8 cellular contexts compared by ENCODE assay signal in the genomic region with DNA sequence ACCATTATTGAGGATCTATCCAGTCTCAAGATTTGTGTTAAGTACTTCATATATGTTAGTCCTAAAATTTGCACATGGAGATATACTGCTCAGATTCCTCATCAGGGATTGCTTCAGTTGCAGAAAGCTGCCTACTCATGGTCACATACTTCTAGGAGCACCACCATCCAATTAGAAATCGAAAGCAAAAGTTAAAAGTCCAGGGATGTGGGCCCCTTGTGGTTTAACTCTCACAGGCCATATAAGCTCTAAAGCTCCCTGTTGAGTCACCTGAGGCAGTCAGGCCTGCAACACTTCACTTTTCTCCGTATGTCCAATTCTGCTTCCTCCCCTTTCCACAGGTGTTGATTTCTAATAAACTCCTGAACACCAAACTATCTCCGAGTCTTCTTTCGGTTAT.
A peak's percentile ranks its signal among the peaks of the same experiment; 100 is the strongest.
DNase-seq lines count a peak whose midpoint lies in the region; ATAC-seq and TF ChIP-seq lines count a peak whose summit lies in the region.

No MANE protein-coding gene starts in this region.

- H3K4me3 ChIP-seq in BJ (ENCODE audit: low read depth, low read length), result no peak overlapping the region
- peak overlapping the region; percentile 3 to 23; a peak in 3 of 4 replicates for H3K4me3 ChIP-seq in Panc1 (ENCODE audit: low read depth in 2 of 2, low read length in 2 of 2)
- no peak overlapping the region for H3K4me3 ChIP-seq in lower leg skin (ENCODE audit: low read depth, poor library complexity, severe bottlenecking)

- H3K36me3 ChIP-seq in BJ (ENCODE audit: control insufficient read depth, insufficient read depth, low read length) (no peaks in the 10 kb centered on the region), Panc1 (ENCODE audit: control insufficient read depth, insufficient read depth, low read length) (no peaks in the 10 kb centered on the region)

- H3K27ac ChIP-seq in Panc1 (ENCODE audit: low read length), result no peak overlapping the region

- no peak for TF ChIP-seq POLR2A in lower leg skin (IDR thresholded peaks at IDR 0.05)

- TF ChIP-seq CTCF in BJ (IDR thresholded peaks at IDR 0.05; ENCODE audit: insufficient read depth, low read depth, low read length) (0 out of 2 replicates have a peak, but pooled peaks have one; percentile 6), Panc1 (IDR thresholded peaks at IDR 0.05) (no peak), lower leg skin (IDR thresholded peaks at IDR 0.05) (no peak)

- no peaks in the 10 kb centered on the region for H3K27me3 ChIP-seq in BJ (ENCODE audit: control insufficient read depth, insufficient read depth, low read length)
- no peaks in the 10 kb centered on the region for H3K27me3 ChIP-seq in Panc1 (ENCODE audit: control insufficient read depth, insufficient read depth, low read length)

- H3K4me1 ChIP-seq in Panc1 (ENCODE audit: control insufficient read depth, insufficient read depth, low read length), result no peaks in the 10 kb centered on the region; the same call in 1 of the 2 replicates

- DNase-seq in BJ (ENCODE audit: low read depth) (peak; percentile 10), Panc1 (ENCODE audit: low read depth, low spot score) (peak; percentile 4), dedifferentiated amniotic fluid mesenchymal stem cell (ENCODE audit: extremely low spot score) (peak; percentile 61), lower leg skin (ENCODE audit: low spot score in 2 of 2) (no peak), NCI-H510A treated with DMSO at 0.1 percent for 48 hours (lab: John Stamatoyannopoulos, UW) (no peak)
- DNase-seq in stimulated activated CD4-positive, alpha-beta T cell treated with anti-CD3 and anti-CD28 coated beads, Interleukin-2, amount 100 ng/mL, for 48 hours, result peak; percentile 7

- in situ Hi-C loops in Panc1 (cut with HindIII; ENCODE audit: low pct_unique_long_range_greater_than_20kb, low sequenced_read_pairs), result no loop called here

- H3K9me3 ChIP-seq in Panc1 (ENCODE audit: control insufficient read depth, insufficient read depth, low read depth, low read length), result no peaks in the 10 kb centered on the region

- ATAC-seq in GM18907 (IDR thresholded peaks at IDR 0.05; ENCODE audit: unreplicated experiment) (peak; percentile 93), HG03025 (IDR thresholded peaks at IDR 0.05; ENCODE audit: low FRiP score, unreplicated experiment) (peak; percentile 79), Panc1 (peak; percentile 81)

- 81 to 85% methylated on average over 4 of the region's 4 CpGs for whole genome bisulfite sequencing in lower leg skin, 2 donors

- CTCF ChIA-PET in BJ (lab: Yijun Ruan, JAX), result no interaction called here
- CTCF ChIA-PET in Panc1 (lab: Charles Lee), result no interaction called here

- POLR2A ChIA-PET in BJ (lab: Charles Lee), result interaction anchor here (0.7 kb wide), 1 partner anchor 26 kb away, joined by 3 read pairs; no protein-coding TSS in a partner anchor
- POLR2A ChIA-PET in Panc1 (lab: Charles Lee), result no interaction called here

- BruUV-seq in Panc1 (replicated peaks; lab: Mats Ljungman, UMichigan), result no TSS peak

- intact Hi-C loops in Panc1 (cut with micrococcal nuclease; ENCODE audit: unreplicated experiment), result no loop called here
- intact Hi-C loops in lower leg skin (cut with DNase I; ENCODE audit: low total_unique reads), result no loop called here

Comparison
In these comparisons a context has a peak if more than half of its experiments do, and no peak if none do; other contexts are left out.
1. DNase-seq: peak in BJ (single experiment), Panc1 (single experiment), dedifferentiated amniotic fluid mesenchymal stem cell (single experiment) and stimulated activated CD4-positive, alpha-beta T cell treated with anti-CD3 and anti-CD28 coated beads, Interleukin-2, amount 100 ng/mL, for 48 hours (2 of 2); none in lower leg skin (0 of 2) and NCI-H510A treated with DMSO at 0.1 percent for 48 hours (single experiment).
2. H3K4me3 ChIP-seq: peak in Panc1 (2 of 2); none in BJ (single experiment) and lower leg skin (single experiment).
3. Peak in every context shown above with its lines, with median percentiles within 50 percentile points of each other: ATAC-seq.